In genomic region chr1:149843302-149844041, GRCh38 we compare ENCODE assay signal across 8 cellular contexts. TPM values are rescaled to one million over a fixed set of nuclear protein-coding genes. Genes with fewer than 3 reads are reported as not detected.
A peak's percentile ranks its signal among the peaks of the same experiment; 100 is the strongest.
DNase-seq lines count a peak whose midpoint lies in the region; ATAC-seq and TF ChIP-seq lines count a peak whose summit lies in the region.

No MANE protein-coding gene starts in this region.

- no peak for TF ChIP-seq POLR2A in lower leg skin (IDR thresholded peaks at IDR 0.05)
- no peak for TF ChIP-seq POLR2A in tibial nerve (IDR thresholded peaks at IDR 0.05)

- H3K27me3 ChIP-seq in ACC112 (ENCODE audit: insufficient read depth, low read length) (no peaks in the 10 kb centered on the region), brain microvascular endothelial cell (replicated peaks) (no peaks in the 10 kb centered on the region), tibial nerve (no peaks in the 10 kb centered on the region)

- in situ Hi-C loops in brain microvascular endothelial cell (cut with HindIII; ENCODE audit: low pct_ligation_motif_present, low sequenced_read_pairs), result no loop called here

- ATAC-seq in HG03354 (IDR thresholded peaks at IDR 0.05; ENCODE audit: poor library complexity, severe bottlenecking, unreplicated experiment) (no peak), GM18517 (IDR thresholded peaks at IDR 0.05; ENCODE audit: unreplicated experiment) (no peak)

- H3K9me3 ChIP-seq in tibial nerve, result no peaks in the 10 kb centered on the region

- H3K27ac ChIP-seq in ACC112 (ENCODE audit: low read depth, low read length) (peak overlapping the region; percentile 64), brain microvascular endothelial cell (peak overlapping the region; percentile 35), tibial nerve (peak overlapping the region in 3 of 4 donors; percentile 68 to 80 (median 78))

- 2 to 5% methylated on average over 12 to 19 of the region's 29 CpGs for WGBS in lower leg skin, 2 donors
- 3 to 4% methylated on average over 13 to 17 of the region's 29 CpGs for WGBS in tibial nerve, 2 donors

- peaks cover 7% of the 10 kb centered on the region for H3K36me3 ChIP-seq in ACC112 (ENCODE audit: insufficient read depth, low read length)
- H3K36me3 ChIP-seq in brain microvascular endothelial cell (replicated peaks), result no peaks in the 10 kb centered on the region
- H3K36me3 ChIP-seq in tibial nerve, result peaks cover 0 to 13% (median 0%) of the 10 kb centered on the region in 3 donors

- peaks cover 48% of the 10 kb centered on the region for H3K79me2 ChIP-seq in ACC112 (ENCODE audit: control insufficient read depth, insufficient read depth, low read length, unreplicated experiment)

- H3K4me1 ChIP-seq in ACC112 (ENCODE audit: control insufficient read depth, insufficient read depth, low read length, unreplicated experiment) (peaks cover 21% of the 10 kb centered on the region), tibial nerve (peaks cover 3 to 31% (median 15%) of the 10 kb centered on the region in 4 donors)

- TF ChIP-seq CTCF in brain microvascular endothelial cell (IDR thresholded peaks at IDR 0.05; ENCODE audit: low read depth, low read length, missing control alignments), result no peak
- TF ChIP-seq CTCF in lower leg skin (IDR thresholded peaks at IDR 0.05), result no peak
- no peak for TF ChIP-seq CTCF in tibial nerve (IDR thresholded peaks at IDR 0.05)

- H3K4me3 ChIP-seq in ACC112 (ENCODE audit: low read depth, low read length) (peak overlapping the region; percentile 85), brain microvascular endothelial cell (ENCODE audit: low read depth, low read length) (peak overlapping the region; percentile 59), lower leg skin (ENCODE audit: low read depth, poor library complexity, severe bottlenecking) (peak overlapping the region; percentile 36), tibial nerve (peak overlapping the region; percentile 20 to 57 (median 42))
- peak overlapping the region; percentile 84 for H3K4me3 ChIP-seq in Jurkat, Clone E6-1 (ENCODE audit: low read length)

- no peak for DNase-seq in Jurkat, Clone E6-1 (ENCODE audit: low read depth, low spot score)
- DNase-seq in brain microvascular endothelial cell, result no peak
- peak; percentile 12 to 25 for DNase-seq in lower leg skin (ENCODE audit: low spot score in 2 of 2)
- DNase-seq in tibial nerve (ENCODE audit: low spot score in 2 of 2), result no peak
- DNase-seq in NCI-H2171 (lab: John Stamatoyannopoulos, UW), result no peak

- intact Hi-C loops in lower leg skin (cut with DNase I; ENCODE audit: low total_unique reads), result no loop called here

- TF ChIP-seq EP300 in tibial nerve (IDR thresholded peaks at IDR 0.05), result no peak

- no peak overlapping the region for H2AFZ ChIP-seq in ACC112 (ENCODE audit: low read length, unreplicated experiment)

RNA-seq across cellular contexts. Expression of gene BOLA1, which starts 55.9 kb away (rescaled TPM):
- polyA plus RNA-seq in Jurkat, Clone E6-1 (2012; ENCODE audit: insufficient read depth, insufficient read length), result 81.1 TPM
- total RNA-seq in lower leg skin (10 to 100 TPM; 30.6 to 63.0 (median 46.0) TPM), tibial nerve (10 to 100 TPM; 28.5 to 81.9 (median 57.8) TPM)

Comparison
In these comparisons a context has a peak if more than half of its experiments do, and no peak if none do; other contexts are left out.
1. DNase-seq: peak in lower leg skin (2 of 2); none in Jurkat, Clone E6-1 (single experiment), brain microvascular endothelial cell (single experiment), tibial nerve (0 of 2) and NCI-H2171 (single experiment).
2. Peak in every context shown above with its lines, with median percentiles within 50 percentile points of each other: H3K27ac ChIP-seq and H3K4me3 ChIP-seq.